15 cellular contexts compared by ENCODE assay signal in genomic region chr3:15367059-15367458, GRCh38. TPM values are rescaled to one million over a fixed set of nuclear protein-coding genes. Genes with fewer than 3 reads are reported as not detected.
A peak's percentile ranks its signal among the peaks of the same experiment; 100 is the strongest.
DNase-seq lines count a peak whose midpoint lies in the region; ATAC-seq and TF ChIP-seq lines count a peak whose summit lies in the region.
"Had no signal": no experiment of that assay in that cellular context is flagged by ENCODE, and none has a peak within 500 bp of the region (broad histone marks: within the 10 kb centered on the region; RNA-seq: fewer than 3 reads in every experiment).

No MANE protein-coding gene starts in this region.

- H3K4me1 ChIP-seq in ACC112 (ENCODE audit: control insufficient read depth, insufficient read depth, low read length, unreplicated experiment) (peaks cover 14% of the 10 kb centered on the region), adipocyte (ENCODE audit: control insufficient read depth, insufficient read depth, low read length) (no peaks in the 10 kb centered on the region), foreskin keratinocyte (peaks cover 3% of the 10 kb centered on the region)
- H3K4me1 ChIP-seq: right atrium auricular region had no signal

- TF ChIP-seq CTCF in HFFc6 (IDR thresholded peaks at IDR 0.05) (no peak), foreskin keratinocyte (conservative IDR thresholded peaks at IDR 0.05) (no peak), GM10248 (IDR thresholded peaks at IDR 0.05; ENCODE audit: control extremely low read depth, extremely low read depth, low read depth, missing control alignments) (no peak)

- H3K4me3 Mint-ChIP-seq in HFFc6: peak overlapping the region; percentile 26; the same call in 1 of the 2 replicates
- H3K4me3 Mint-ChIP-seq: GM23338 had no signal

- H3K4me3 ChIP-seq in ACC112 (ENCODE audit: low read depth, low read length) (no peak overlapping the region), adipocyte (ENCODE audit: low read length) (no peak overlapping the region), H7 (ENCODE audit: insufficient read depth, low read depth, low read length) (no peak overlapping the region)
- H3K4me3 ChIP-seq: GM23338, right atrium auricular region, transverse colon had no signal

- H3K36me3 ChIP-seq in ACC112 (ENCODE audit: insufficient read depth, low read length): no peaks in the 10 kb centered on the region
- no peaks in the 10 kb centered on the region for H3K36me3 ChIP-seq in adipocyte (ENCODE audit: control insufficient read depth, insufficient read depth, low read length, severe bottlenecking)
- H3K36me3 ChIP-seq in H7 (replicated peaks; ENCODE audit: control insufficient read depth, insufficient read depth, low read length): no peaks in the 10 kb centered on the region
- H3K36me3 ChIP-seq: right atrium auricular region, transverse colon had no signal

- H3K9ac ChIP-seq in adipocyte (ENCODE audit: low read length): no peak overlapping the region

- peaks cover 8% of the 10 kb centered on the region for H3K27me3 Mint-ChIP-seq in HFFc6 (ENCODE audit: insufficient read depth)

- DNase-seq in HFFc6 (peak; percentile 35), adipocyte (ENCODE audit: low read depth) (peak; percentile 59), foreskin keratinocyte (peak; percentile 30 to 57), GM10248 (ENCODE audit: extremely low spot score) (no peak), H7 (no peak), NCI-H446 treated with DMSO at 0.1 percent for 48 hours (lab: John Stamatoyannopoulos, UW) (no peak)
- DNase-seq: activated CD4-positive, alpha-beta T cell treated with anti-CD3 and anti-CD28 coated beads, Interleukin-2, amount 50 U/mL, for 1 hour; aorta; NCI-H1105; SIG-M5; transverse colon had no signal

- H3K27me3 ChIP-seq in ACC112 (ENCODE audit: insufficient read depth, low read length) (no peaks in the 10 kb centered on the region), adipocyte (replicated peaks; ENCODE audit: control insufficient read depth, insufficient read depth, low read length) (no peaks in the 10 kb centered on the region), foreskin keratinocyte (no peaks in the 10 kb centered on the region), H7 (ENCODE audit: control insufficient read depth, insufficient read depth, low read length) (no peaks in the 10 kb centered on the region)
- H3K27me3 ChIP-seq: right atrium auricular region, transverse colon had no signal

- no peaks in the 10 kb centered on the region for H3K79me2 ChIP-seq in ACC112 (ENCODE audit: control insufficient read depth, insufficient read depth, low read length, unreplicated experiment)

- H3K27ac ChIP-seq in ACC112 (ENCODE audit: low read depth, low read length): no peak overlapping the region
- H3K27ac ChIP-seq in foreskin keratinocyte: no peak overlapping the region
- H3K27ac ChIP-seq: right atrium auricular region, transverse colon had no signal

- peaks cover 33% of the 10 kb centered on the region for H3K4me1 Mint-ChIP-seq in HFFc6 (ENCODE audit: low read depth)

- no peaks in the 10 kb centered on the region for H3K9me3 Mint-ChIP-seq in HFFc6
- H3K9me3 Mint-ChIP-seq: GM23338 had no signal

- peak overlapping the region; percentile 13 for H2AFZ ChIP-seq in ACC112 (ENCODE audit: low read length, unreplicated experiment)
- H2AFZ ChIP-seq: GM23338 had no signal

- no peak overlapping the region for H3K27ac Mint-ChIP-seq in HFFc6
- H3K27ac Mint-ChIP-seq: GM23338 had no signal

- POLR2A ChIA-PET in GM10248 (lab: Yijun Ruan, JAX): interaction anchor here (0.6 kb wide), 1 partner anchor 228 kb away, joined by 4 read pairs; no protein-coding TSS in a partner anchor

- CTCF ChIA-PET in GM10248 (lab: Yijun Ruan, JAX): interaction anchor here (0.9 to 5.2 kb wide), 7 partner anchors 12 to 99 kb away, joined by 3 to 28 read pairs (median 8); partner anchors contain the start of gene SH3BP5

- no peaks in the 10 kb centered on the region for H3K9me3 ChIP-seq in adipocyte (ENCODE audit: control insufficient read depth, low read length)
- H3K9me3 ChIP-seq: right atrium auricular region, transverse colon had no signal

- ATAC-seq in foreskin keratinocyte (peak; percentile 33), GM19035 (IDR thresholded peaks at IDR 0.05; ENCODE audit: unreplicated experiment) (no peak)
- ATAC-seq: GM23338 had no signal

- no peaks in the 10 kb centered on the region for H3K36me3 Mint-ChIP-seq in HFFc6 (ENCODE audit: low read depth)

RNA-seq across cellular contexts. Expression of gene SH3BP5, which starts 34.7 kb away (rescaled TPM):
- 10 to 100 TPM; 10.8 to 14.2 (median 11.9) TPM for total RNA-seq in HFFc6 (2021; fragmentation: NEBNext Ultra II Directional; extraction: Animal tissue kit (Norgen Biotek cat#: 25700))
- 10.0 and 11.2 TPM in 2 replicates for total RNA-seq in foreskin keratinocyte
- polyA plus RNA-seq in foreskin keratinocyte: 6.1 and 6.6 TPM in 2 replicates
- total RNA-seq in H7 (2014; rRNA removed; shearing (Covaris generic)): 8.0 and 10.0 TPM in 2 replicates

Comparison
In these comparisons a context has a peak if more than half of its experiments do, and no peak if none do; other contexts are left out.
1. DNase-seq: peak in HFFc6 (single experiment), adipocyte (single experiment) and foreskin keratinocyte (2 of 2); none in GM10248 (single experiment), H7 (single experiment) and NCI-H446 treated with DMSO at 0.1 percent for 48 hours (single experiment).